Comparison of ENCODE assay signal across 8 cellular contexts in the genomic region with DNA sequence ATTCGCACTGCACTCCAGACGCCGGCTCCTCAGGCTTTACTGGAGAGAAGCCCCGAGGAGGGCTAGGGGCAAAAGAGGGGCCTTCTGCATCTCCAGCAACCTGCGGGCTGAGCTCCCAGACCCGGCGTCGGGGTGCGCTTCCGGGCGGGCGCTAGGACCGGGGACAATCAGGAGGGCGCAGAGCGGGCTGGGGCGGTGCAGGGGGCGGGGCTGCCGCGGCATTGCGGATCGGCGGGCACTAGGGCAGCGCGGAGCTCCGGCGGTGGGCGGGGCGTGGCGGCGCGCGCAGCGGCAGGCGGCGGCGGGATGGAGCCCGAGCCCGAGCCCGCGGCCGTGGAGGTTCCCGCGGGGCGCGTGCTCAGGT. TPM values are rescaled to one million over a fixed set of nuclear protein-coding genes. Genes with fewer than 3 reads are reported as not detected.
DNase-seq lines count a peak whose midpoint lies in the region; ATAC-seq and TF ChIP-seq lines count a peak whose summit lies in the region.

A gene (plus strand): TSS at position 274 of the 364 bp plus-strand sequence. CDS start 33 bp downstream, at position 307.

- H3K9me3 ChIP-seq in right lobe of liver = no peaks in the 10 kb centered on the region

- TF ChIP-seq POLR2A in right lobe of liver (IDR thresholded peaks at IDR 0.05) = peak; percentile 42

- peaks cover 4% of the 10 kb centered on the region for H3K27me3 Mint-ChIP-seq in activated CD4-positive, alpha-beta memory T cell treated with anti-CD3 and anti-CD28 coated beads for 36 hours

- TF ChIP-seq CTCF in BJ (IDR thresholded peaks at IDR 0.05; ENCODE audit: insufficient read depth, low read depth, low read length) = no peak
- no peak for TF ChIP-seq CTCF in right lobe of liver (IDR thresholded peaks at IDR 0.05)

- ATAC-seq in GM19372 (IDR thresholded peaks at IDR 0.05; ENCODE audit: low read depth, unreplicated experiment) (peak; percentile 67), HG03571 (IDR thresholded peaks at IDR 0.05; ENCODE audit: unreplicated experiment) (peak; percentile 58), right lobe of liver (peak; percentile 70 to 84 (median 80))

- DNase-seq in BJ (ENCODE audit: low read depth) = peak; percentile 30
- DNase-seq in NCI-H82 treated with DMSO at 0.1 percent for 48 hours (lab: John Stamatoyannopoulos, UW; ENCODE audit: unreplicated experiment) = peak; percentile 80
- peak; percentile 97 for DNase-seq in activated CD4-positive, alpha-beta memory T cell treated with anti-CD3 and anti-CD28 coated beads for 36 hours
- peak; percentile 65 to 87 for DNase-seq in dermis microvascular lymphatic vessel endothelial cell (ENCODE audit: low read depth in 2 of 2)
- peak; percentile 97 to 98 (median 98) for DNase-seq in right lobe of liver
- peak; percentile 92 to 97 for DNase-seq in stimulated activated CD4-positive, alpha-beta T cell treated with anti-CD3 and anti-CD28 coated beads, Interleukin-4, amount 100 ng/mL, for 4 hours

- intact Hi-C loops in activated CD4-positive, alpha-beta memory T cell treated with anti-CD3 and anti-CD28 coated beads for 36 hours (cut with micrococcal nuclease) = loop anchor here (1.0 to 5.0 kb wide), 5 partner anchors 9 to 244 kb away; a partner anchor contains a TSS
- intact Hi-C loops in right lobe of liver (cut with DNase I) = loop anchor here in 1 of 2 donors (5.0 kb wide), 1 partner anchor 71 kb away; a partner anchor contains a TSS

- H3K4me1 Mint-ChIP-seq in activated CD4-positive, alpha-beta memory T cell treated with anti-CD3 and anti-CD28 coated beads for 36 hours (ENCODE audit: low read depth) = peaks cover 17% of the 10 kb centered on the region

- peaks cover 1% of the 10 kb centered on the region for H3K36me3 ChIP-seq in BJ (ENCODE audit: control insufficient read depth, insufficient read depth, low read length)
- no peaks in the 10 kb centered on the region for H3K36me3 ChIP-seq in right lobe of liver

- H3K27me3 ChIP-seq in BJ (ENCODE audit: control insufficient read depth, insufficient read depth, low read length) (no peaks in the 10 kb centered on the region), right lobe of liver (no peaks in the 10 kb centered on the region)

- H3K27ac Mint-ChIP-seq in activated CD4-positive, alpha-beta memory T cell treated with anti-CD3 and anti-CD28 coated beads for 36 hours = peak within 1 kb of the TSS; percentile 42

- peaks cover 15% of the 10 kb centered on the region for H3K36me3 Mint-ChIP-seq in activated CD4-positive, alpha-beta memory T cell treated with anti-CD3 and anti-CD28 coated beads for 36 hours

- POLR2A ChIA-PET in BJ (lab: Charles Lee) = interaction anchor here (0.5 to 0.6 kb wide), 2 partner anchors 33 to 179 kb away, joined by 3 to 5 read pairs; no protein-coding TSS in a partner anchor
- POLR2A ChIA-PET in activated CD4-positive, alpha-beta memory T cell treated with anti-CD3 and anti-CD28 coated beads for 36 hours (lab: Charles Lee) = interaction anchor here (1.0 to 2.3 kb wide), 3 partner anchors 10 to 246 kb away, joined by 4 to 17 read pairs (median 5); a partner anchor contains a TSS

- H3K4me1 ChIP-seq in right lobe of liver = peaks cover 0 to 25% (median 8%) of the 10 kb centered on the region in 4 donors

- CTCF ChIA-PET in BJ (lab: Yijun Ruan, JAX) = interaction anchor here (0.6 to 1.8 kb wide), 23 partner anchors 9 to 249 kb away, joined by 3 to 25 read pairs (median 4); a partner anchor contains a TSS
- CTCF ChIA-PET in activated CD4-positive, alpha-beta memory T cell treated with anti-CD3 and anti-CD28 coated beads for 36 hours (lab: Charles Lee) = interaction anchor here (0.5 to 2.0 kb wide), 28 partner anchors 9 to 503 kb away, joined by 3 to 19 read pairs (median 4); a partner anchor contains a TSS

- peak within 1 kb of the TSS; percentile 62 to 73 (median 62) for H3K27ac ChIP-seq in right lobe of liver

- WGBS in right lobe of liver (ENCODE audit: insufficient coverage, low coverage, low lambda C conversion rate, missing lambda C conversion rate) = 0% methylated on average over 3 of the region's 45 CpGs

- H3K4me3 Mint-ChIP-seq in activated CD4-positive, alpha-beta memory T cell treated with anti-CD3 and anti-CD28 coated beads for 36 hours = peak within 1 kb of the TSS; percentile 86

- H3K4me3 ChIP-seq in BJ (ENCODE audit: low read depth, low read length) = peak within 1 kb of the TSS; percentile 83
- peak within 1 kb of the TSS; percentile 90 to 93 (median 91) for H3K4me3 ChIP-seq in right lobe of liver

- no peaks in the 10 kb centered on the region for H3K9me3 Mint-ChIP-seq in activated CD4-positive, alpha-beta memory T cell treated with anti-CD3 and anti-CD28 coated beads for 36 hours

RNA-seq across cellular contexts. Expression of the gene that starts here (rescaled TPM):
- 12.8 and 17.9 TPM in 2 replicates for polyA plus RNA-seq in BJ (2011; rRNA removed)
- polyA minus RNA-seq in BJ (2011; rRNA and poly(A)+ RNA removed) = 9.8 and 18.3 TPM in 2 replicates
- 10 to 100 TPM; 34.9 to 39.7 TPM for total RNA-seq in activated CD4-positive, alpha-beta memory T cell treated with anti-CD3 and anti-CD28 coated beads for 36 hours
- total RNA-seq in dermis microvascular lymphatic vessel endothelial cell = 10.7 and 12.5 TPM in 2 replicates
- total RNA-seq in right lobe of liver = 10 to 100 TPM in 4 of 6 experiments, 1 to 10 TPM in 2; 8.5 to 13.6 (median 10.2) TPM

Comparison
In these comparisons a context has a peak if more than half of its experiments do, and no peak if none do; other contexts are left out.
1. Peak in every context shown above with its lines: DNase-seq, ATAC-seq, H3K4me3 ChIP-seq and H3K27ac ChIP-seq.
2. DNase-seq: peak in every context shown above with its lines; median percentile 98 in right lobe of liver; 97 in activated CD4-positive, alpha-beta memory T cell treated with anti-CD3 and anti-CD28 coated beads for 36 hours; 94 in stimulated activated CD4-positive, alpha-beta T cell treated with anti-CD3 and anti-CD28 coated beads, Interleukin-4, amount 100 ng/mL, for 4 hours; 80 in NCI-H82 treated with DMSO at 0.1 percent for 48 hours; 76 in dermis microvascular lymphatic vessel endothelial cell; 30 in BJ.